In the genomic region with DNA sequence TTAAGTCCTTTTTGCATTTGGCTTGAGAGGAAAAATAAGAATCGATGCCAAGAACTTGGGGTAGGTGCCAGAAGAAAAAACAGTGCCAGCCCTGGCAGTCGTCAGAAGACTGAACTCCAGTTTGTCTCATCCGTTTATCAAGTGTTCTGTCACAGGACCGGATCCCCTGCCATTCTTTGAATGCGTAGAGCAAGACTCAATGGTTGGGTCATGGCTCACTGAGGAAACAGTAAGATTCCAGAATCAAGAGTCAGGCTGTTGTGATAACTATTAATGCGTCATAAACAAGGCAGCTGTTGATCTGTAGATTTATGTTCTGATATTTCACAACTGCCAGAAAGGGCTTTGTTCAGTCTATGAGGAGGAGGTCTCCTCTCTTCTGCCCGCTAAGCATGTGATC, we compare ENCODE assay signal across 9 cellular contexts.
A peak's percentile ranks its signal among the peaks of the same experiment; 100 is the strongest.
DNase-seq lines count a peak whose midpoint lies in the region; ATAC-seq and TF ChIP-seq lines count a peak whose summit lies in the region.
"Had no signal": no experiment of that assay in that cellular context is flagged by ENCODE, and none has a peak within 500 bp of the region (broad histone marks: within the 10 kb centered on the region; RNA-seq: fewer than 3 reads in every experiment).

No MANE protein-coding gene starts in this region.

- no peak overlapping the region for H3K4me3 ChIP-seq in astrocyte of the spinal cord (ENCODE audit: low read depth, low read length)
- H3K4me3 ChIP-seq in stomach: no peak overlapping the region

- TF ChIP-seq POLR2A in stomach (IDR thresholded peaks at IDR 0.05): no peak

- H3K27ac Mint-ChIP-seq in HFFc6: peak overlapping the region; percentile 86

- peaks cover 11% of the 10 kb centered on the region for H3K9me3 Mint-ChIP-seq in HFFc6

- H3K27ac ChIP-seq in stomach: peak overlapping the region in 3 of 5 donors; percentile 12 to 55 (median 48)

- H3K27me3 ChIP-seq in stomach: no peaks in the 10 kb centered on the region

- H3K27me3 Mint-ChIP-seq in HFFc6 (ENCODE audit: insufficient read depth): peaks cover 6% of the 10 kb centered on the region

- H3K4me1 Mint-ChIP-seq in HFFc6 (ENCODE audit: low read depth): peaks cover 48% of the 10 kb centered on the region

- no peak for TF ChIP-seq EP300 in stomach (IDR thresholded peaks at IDR 0.05)

- ATAC-seq in HG02870 (IDR thresholded peaks at IDR 0.05; ENCODE audit: unreplicated experiment): no peak

- no peaks in the 10 kb centered on the region for H3K9me3 ChIP-seq in stomach

- TF ChIP-seq CTCF in HFFc6 (IDR thresholded peaks at IDR 0.05): no peak
- no peak for TF ChIP-seq CTCF in astrocyte of the spinal cord (IDR thresholded peaks at IDR 0.05; ENCODE audit: low read depth, low read length)
- no peak for TF ChIP-seq CTCF in stomach (IDR thresholded peaks at IDR 0.05)

- DNase-seq in HFFc6 (peak; percentile 92), astrocyte of the spinal cord (ENCODE audit: low read depth, low spot score) (peak; percentile 93), hepatic stellate cell (ENCODE audit: low spot score) (peak; percentile 74), stomach (no peak), cerebellar nuclear complex (lab: John Stamatoyannopoulos, UW) (no peak), NCI-H524 treated with DMSO at 0.1 percent for 48 hours (lab: John Stamatoyannopoulos, UW) (no peak)
- no peak for DNase-seq in stimulated activated CD4-positive, alpha-beta T cell treated with anti-CD3 and anti-CD28 coated beads, Interleukin-4, amount 100 ng/mL, for 24 hours
- DNase-seq: erythroblast had no signal

- H3K4me1 ChIP-seq in stomach: peaks cover 0 to 17% (median 0%) of the 10 kb centered on the region in 4 donors

- H3K36me3 Mint-ChIP-seq in HFFc6 (ENCODE audit: low read depth): peaks cover 6% of the 10 kb centered on the region

- peak overlapping the region; percentile 60 for H3K4me3 Mint-ChIP-seq in HFFc6

- no peaks in the 10 kb centered on the region for H3K36me3 ChIP-seq in stomach

- in situ Hi-C loops in astrocyte of the spinal cord (cut with HindIII; ENCODE audit: low sequenced_read_pairs): no loop called here

- intact Hi-C loops in stomach (cut with DNase I; ENCODE audit: low total_unique reads): no loop called here

- 25 to 44% (median 35%) methylated on average over 7 of the region's 7 CpGs for WGBS in stomach, 5 donors

Comparison
In these comparisons a context has a peak if more than half of its experiments do, and no peak if none do; other contexts are left out.
1. DNase-seq: peak in HFFc6 (single experiment), astrocyte of the spinal cord (single experiment) and hepatic stellate cell (single experiment); none in stomach (single experiment), cerebellar nuclear complex (0 of 2), NCI-H524 treated with DMSO at 0.1 percent for 48 hours (single experiment) and stimulated activated CD4-positive, alpha-beta T cell treated with anti-CD3 and anti-CD28 coated beads, Interleukin-4, amount 100 ng/mL, for 24 hours (single experiment).